ENCODE assay signal across 40 cellular contexts in genomic region chr14:77279719-77280118, GRCh38. TPM values are rescaled to one million over a fixed set of nuclear protein-coding genes. Genes with fewer than 3 reads are reported as not detected.
"Had no signal": no experiment of that assay in that cellular context is flagged by ENCODE, and none has a peak within 500 bp of the region (broad histone marks: within the 10 kb centered on the region; RNA-seq: fewer than 3 reads in every experiment).

No MANE protein-coding gene starts in this region.

- ATAC-seq: activated CD8-positive, alpha-beta T cell treated with anti-CD3 and anti-CD28 coated beads for 36 hours; activated naive CD4-positive, alpha-beta T cell treated with anti-CD3 and anti-CD28 coated beads, Interleukin-2, amount 50 U/mL, for 72 hours; activated T-cell treated with anti-CD3 and anti-CD28 coated beads, Interleukin-2, amount 50 U/mL, for 4 hours; activated T-cell treated with anti-CD3 and anti-CD28 coated beads, Interleukin-2, amount 50 U/mL, for 72 hours; activated T-helper 17 cell treated with anti-CD3 and anti-CD28 coated beads, Interleukin-2, amount 50 U/mL, for 72 hours; body of pancreas; T-cell; T-helper 17 cell had no signal

- H3K27ac ChIP-seq: adrenal gland, body of pancreas, brain microvascular endothelial cell, breast epithelium, cardiac muscle cell, VCaP had no signal

- H3K9me3 Mint-ChIP-seq: activated B cell treated with CpG ODN at 0.5 μM for 24 hours; activated CD4-positive, alpha-beta memory T cell treated with anti-CD3 and anti-CD28 coated beads for 36 hours; activated CD4-positive, alpha-beta T cell treated with anti-CD3 and anti-CD28 coated beads, Interleukin-2, amount 10 ng/mL, durations not matched to agents 24 days and 14 days; activated CD8-positive, alpha-beta T cell treated with anti-CD3 and anti-CD28 coated beads for 36 hours; activated naive CD4-positive, alpha-beta T cell treated with anti-CD3 and anti-CD28 coated beads for 36 hours; activated naive CD4-positive, alpha-beta T cell treated with anti-CD3 and anti-CD28 coated beads, Interleukin-2, amount 50 U/mL, for 72 hours; activated naive CD8-positive, alpha-beta T cell treated with anti-CD3 and anti-CD28 coated beads for 36 hours; activated T-cell treated with anti-CD3 and anti-CD28 coated beads, Interleukin-2, amount 50 U/mL, for 4 hours; activated T-cell treated with anti-CD3 and anti-CD28 coated beads, Interleukin-2, amount 50 U/mL, for 72 hours; activated T-helper 1 cell treated with anti-CD3 and anti-CD28 coated beads, Interleukin-12 subunit alpha, Interleukin-12 subunit beta, Interleukin-2, Interleukin-4 antibody, amounts not matched to agents 30 ng/mL and 10 ng/mL and 1 ng/mL, durations not matched to agents 14 hours and 24 hours and 36 hours; activated T-helper 17 cell treated with anti-CD3 and anti-CD28 coated beads, Interleukin-2, amount 50 U/mL, for 72 hours; central memory CD8-positive, alpha-beta T cell; T-cell had no signal

- DNase-seq: activated B cell treated with CpG ODN at 0.5 μM for 24 hours; activated CD4-positive, alpha-beta memory T cell treated with anti-CD3 and anti-CD28 coated beads for 36 hours; activated CD4-positive, alpha-beta T cell treated with anti-CD3 and anti-CD28 coated beads for 4 hours; activated CD4-positive, alpha-beta T cell treated with anti-CD3 and anti-CD28 coated beads, Interleukin-2, amount 10 ng/mL, durations not matched to agents 24 days and 14 days; activated CD4-positive, alpha-beta T cell treated with anti-CD3 and anti-CD28 coated beads, Interleukin-2, amount 50 U/mL, for 1 hour; activated CD4-positive, alpha-beta T cell treated with anti-CD3 and anti-CD28 coated beads, Interleukin-2, amount 50 U/mL, for 4 hours; activated CD4-positive, CD25-positive, alpha-beta regulatory T cell treated with anti-CD3 and anti-CD28 coated beads, Interleukin-2, amount 50 U/mL, for 72 hours; activated CD8-positive, alpha-beta memory T cell treated with anti-CD3 and anti-CD28 coated beads, Interleukin-2, amount 50 U/mL, for 4 hours; activated CD8-positive, alpha-beta T cell treated with anti-CD3 and anti-CD28 coated beads for 36 hours; activated effector memory CD4-positive, alpha-beta T cell treated with anti-CD3 and anti-CD28 coated beads, Interleukin-2, amount 50 U/mL, for 16 hours; activated gamma-delta T cell treated with Interleukin-2 at 50 U/mL for 16 hours; activated naive CD4-positive, alpha-beta T cell; activated naive CD4-positive, alpha-beta T cell treated with anti-CD3 and anti-CD28 coated beads for 36 hours; activated naive CD4-positive, alpha-beta T cell treated with anti-CD3 and anti-CD28 coated beads, Interleukin-2, amount 50 U/mL, for 16 hours; activated naive CD8-positive, alpha-beta T cell treated with anti-CD3 and anti-CD28 coated beads for 36 hours; activated T-cell treated with anti-CD3 and anti-CD28 coated beads for 4 hours; activated T-cell treated with anti-CD3 and anti-CD28 coated beads, Interleukin-2, amount 50 U/mL, for 1 hour; activated T-cell treated with anti-CD3 and anti-CD28 coated beads, Interleukin-2, amount 50 U/mL, for 4 hours; activated T-cell treated with anti-CD3 and anti-CD28 coated beads, Interleukin-2, amount 50 U/mL, for 72 hours; adrenal gland; amniotic stem cell; aorta; body of pancreas; brain microvascular endothelial cell; caudate nucleus; cerebellar nuclear complex; T-cell; T-helper 17 cell had no signal

- H3K36me3 ChIP-seq: breast epithelium had no signal

- H3K9me3 ChIP-seq: adrenal gland, body of pancreas, breast epithelium had no signal

- H3K27ac Mint-ChIP-seq: activated B cell treated with CpG ODN at 0.5 μM for 24 hours; activated CD4-positive, alpha-beta memory T cell treated with anti-CD3 and anti-CD28 coated beads for 36 hours; activated CD4-positive, alpha-beta T cell treated with anti-CD3 and anti-CD28 coated beads, Interleukin-2, amount 10 ng/mL, durations not matched to agents 24 days and 14 days; activated CD8-positive, alpha-beta T cell treated with anti-CD3 and anti-CD28 coated beads for 36 hours; activated naive CD4-positive, alpha-beta T cell treated with anti-CD3 and anti-CD28 coated beads for 36 hours; activated naive CD8-positive, alpha-beta T cell treated with anti-CD3 and anti-CD28 coated beads for 36 hours; activated T-cell treated with anti-CD3 and anti-CD28 coated beads, Interleukin-2, amount 50 U/mL, for 72 hours; activated T-helper 1 cell treated with anti-CD3 and anti-CD28 coated beads, Interleukin-12 subunit alpha, Interleukin-12 subunit beta, Interleukin-2, Interleukin-4 antibody, amounts not matched to agents 30 ng/mL and 10 ng/mL and 1 ng/mL, durations not matched to agents 14 hours and 24 hours and 36 hours; activated T-helper 17 cell treated with anti-CD3 and anti-CD28 coated beads, Interleukin-2, amount 50 U/mL, for 72 hours; T-cell; T-helper 17 cell had no signal

- H3K4me1 Mint-ChIP-seq: activated B cell treated with CpG ODN at 0.5 μM for 24 hours; activated CD4-positive, alpha-beta T cell treated with anti-CD3 and anti-CD28 coated beads, Interleukin-2, amount 10 ng/mL, durations not matched to agents 24 days and 14 days; activated naive CD8-positive, alpha-beta T cell treated with anti-CD3 and anti-CD28 coated beads for 36 hours; activated T-helper 17 cell treated with anti-CD3 and anti-CD28 coated beads, Interleukin-2, amount 50 U/mL, for 72 hours; central memory CD8-positive, alpha-beta T cell; T-cell had no signal

- FAIRE-seq: astrocyte, TTC549 had no signal

- H3K27me3 Mint-ChIP-seq: activated B cell treated with CpG ODN at 0.5 μM for 24 hours; activated CD4-positive, alpha-beta memory T cell treated with anti-CD3 and anti-CD28 coated beads for 36 hours; activated CD4-positive, alpha-beta T cell treated with anti-CD3 and anti-CD28 coated beads, Interleukin-2, amount 10 ng/mL, durations not matched to agents 24 days and 14 days; activated CD8-positive, alpha-beta T cell treated with anti-CD3 and anti-CD28 coated beads for 36 hours; activated naive CD8-positive, alpha-beta T cell treated with anti-CD3 and anti-CD28 coated beads for 36 hours; activated T-helper 17 cell treated with anti-CD3 and anti-CD28 coated beads, Interleukin-2, amount 50 U/mL, for 72 hours; central memory CD8-positive, alpha-beta T cell; T-cell; T-helper 17 cell had no signal

- H3K27me3 ChIP-seq: adrenal gland, body of pancreas, brain microvascular endothelial cell, breast epithelium, cardiac muscle cell had no signal

- H3K4me1 ChIP-seq: adrenal gland, breast epithelium had no signal

- H3K4me3 ChIP-seq: adrenal gland, body of pancreas, breast epithelium, cardiac muscle cell had no signal

- H3K4me3 Mint-ChIP-seq: activated B cell treated with CpG ODN at 0.5 μM for 24 hours; activated CD4-positive, alpha-beta memory T cell treated with anti-CD3 and anti-CD28 coated beads for 36 hours; activated CD4-positive, alpha-beta T cell treated with anti-CD3 and anti-CD28 coated beads, Interleukin-2, amount 10 ng/mL, durations not matched to agents 24 days and 14 days; activated CD8-positive, alpha-beta T cell treated with anti-CD3 and anti-CD28 coated beads for 36 hours; activated naive CD4-positive, alpha-beta T cell treated with anti-CD3 and anti-CD28 coated beads for 36 hours; activated naive CD8-positive, alpha-beta T cell treated with anti-CD3 and anti-CD28 coated beads for 36 hours; activated T-cell treated with anti-CD3 and anti-CD28 coated beads, Interleukin-2, amount 50 U/mL, for 4 hours; activated T-cell treated with anti-CD3 and anti-CD28 coated beads, Interleukin-2, amount 50 U/mL, for 72 hours; activated T-helper 1 cell treated with anti-CD3 and anti-CD28 coated beads, Interleukin-12 subunit alpha, Interleukin-12 subunit beta, Interleukin-2, Interleukin-4 antibody, amounts not matched to agents 30 ng/mL and 10 ng/mL and 1 ng/mL, durations not matched to agents 14 hours and 24 hours and 36 hours; activated T-helper 17 cell treated with anti-CD3 and anti-CD28 coated beads, Interleukin-2, amount 50 U/mL, for 72 hours; central memory CD8-positive, alpha-beta T cell; T-cell; T-helper 17 cell had no signal

RNA-seq across cellular contexts. Expression of gene NGB, which starts 8.7 kb away (rescaled TPM):
- total RNA-seq: activated B cell treated with CpG ODN at 0.5 μM for 24 hours; activated CD4-positive, alpha-beta memory T cell treated with anti-CD3 and anti-CD28 coated beads for 36 hours; activated CD4-positive, alpha-beta T cell treated with anti-CD3 and anti-CD28 coated beads, Interleukin-2, amount 10 ng/mL, durations not matched to agents 24 days and 14 days; activated CD8-positive, alpha-beta memory T cell treated with anti-CD3 and anti-CD28 coated beads for 36 hours; activated CD8-positive, alpha-beta T cell treated with anti-CD3 and anti-CD28 coated beads for 36 hours; activated naive CD4-positive, alpha-beta T cell treated with anti-CD3 and anti-CD28 coated beads for 36 hours; activated naive CD4-positive, alpha-beta T cell treated with anti-CD3 and anti-CD28 coated beads, Interleukin-2, amount 50 U/mL, for 72 hours; activated naive CD8-positive, alpha-beta T cell treated with anti-CD3 and anti-CD28 coated beads for 36 hours; activated T-cell treated with anti-CD3 and anti-CD28 coated beads, Interleukin-2, amount 50 U/mL, for 4 hours; activated T-cell treated with anti-CD3 and anti-CD28 coated beads, Interleukin-2, amount 50 U/mL, for 72 hours; activated T-helper 1 cell treated with anti-CD3 and anti-CD28 coated beads, Interleukin-12 subunit alpha, Interleukin-12 subunit beta, Interleukin-2, Interleukin-4 antibody, amounts not matched to agents 30 ng/mL and 10 ng/mL and 1 ng/mL, durations not matched to agents 14 hours and 24 hours and 36 hours; activated T-helper 17 cell treated with anti-CD3 and anti-CD28 coated beads, Interleukin-2, amount 50 U/mL, for 72 hours; aorta; astrocyte; breast epithelium; T-cell; T-helper 1 cell treated with Interleukin-12 subunit alpha and Interleukin-12 subunit beta and Interleukin-4 antibody, amounts not matched to agents 30 ng/mL and 1 ng/mL, for 36 hours; T-helper 17 cell; T-helper 2 cell treated with Interferon-gamma antibody and Interleukin-4, amounts not matched to agents 100 ng/mL and 5 ng/mL, for 36 hours had no signal
- polyA plus RNA-seq: aorta, cardiac muscle cell had no signal
